In genomic region chr1:181676269-181676668, GRCh38 we compare ENCODE assay signal across 8 cellular contexts.
DNase-seq lines count a peak whose midpoint lies in the region; ATAC-seq and TF ChIP-seq lines count a peak whose summit lies in the region.

No MANE protein-coding gene starts in this region.

- no peaks in the 10 kb centered on the region for H3F3A ChIP-seq in OCI-LY1 (ENCODE audit: insufficient read depth, low read length)

- peak in 2 of 4 donors; percentile 39 to 43 for ATAC-seq in heart left ventricle
- no peak for ATAC-seq in right cardiac atrium
- ATAC-seq in HG03342 (IDR thresholded peaks at IDR 0.05; ENCODE audit: unreplicated experiment) = peak; percentile 67

- H3K4me1 ChIP-seq in heart left ventricle (no peaks in the 10 kb centered on the region), right cardiac atrium (ENCODE audit: control insufficient read depth, insufficient read depth, low read length) (no peaks in the 10 kb centered on the region), OCI-LY1 (ENCODE audit: insufficient read depth, low read length, severe bottlenecking) (no peaks in the 10 kb centered on the region), thyroid gland (no peaks in the 10 kb centered on the region)

- H2AFZ ChIP-seq in OCI-LY1 (ENCODE audit: low read length) = no peak overlapping the region

- H3K79me2 ChIP-seq in OCI-LY1 (ENCODE audit: insufficient read depth, low read length) = no peaks in the 10 kb centered on the region

- H4K20me1 ChIP-seq in OCI-LY1 (ENCODE audit: insufficient read depth, low read length) = no peaks in the 10 kb centered on the region

- H3K27ac ChIP-seq in heart left ventricle = no peak overlapping the region
- H3K27ac ChIP-seq in right cardiac atrium (ENCODE audit: low read length) = no peak overlapping the region
- no peak overlapping the region for H3K27ac ChIP-seq in OCI-LY1 (ENCODE audit: low read depth, low read length, poor library complexity, severe bottlenecking)
- H3K27ac ChIP-seq in thyroid gland = no peak overlapping the region

- H3K4me3 ChIP-seq in heart left ventricle (no peak overlapping the region), right cardiac atrium (ENCODE audit: low read length) (no peak overlapping the region), OCI-LY1 (ENCODE audit: low read depth, low read length, poor library complexity, severe bottlenecking) (no peak overlapping the region), thyroid gland (replicated peaks in 1 of 3) (no peak overlapping the region)

- no peaks in the 10 kb centered on the region for H3K4me1 Mint-ChIP-seq in activated T-helper 1 cell treated with anti-CD3 and anti-CD28 coated beads, Interleukin-12 subunit alpha, Interleukin-12 subunit beta, Interleukin-2, Interleukin-4 antibody, amounts not matched to agents 30 ng/mL and 10 ng/mL and 1 ng/mL, durations not matched to agents 14 hours and 24 hours and 36 hours (ENCODE audit: low read depth)

- no peaks in the 10 kb centered on the region for H3K9me2 ChIP-seq in OCI-LY1 (ENCODE audit: low read depth, low read length)

- H3K9me3 Mint-ChIP-seq in activated T-helper 1 cell treated with anti-CD3 and anti-CD28 coated beads, Interleukin-12 subunit alpha, Interleukin-12 subunit beta, Interleukin-2, Interleukin-4 antibody, amounts not matched to agents 30 ng/mL and 10 ng/mL and 1 ng/mL, durations not matched to agents 14 hours and 24 hours and 36 hours = no peaks in the 10 kb centered on the region

- H3K27me3 ChIP-seq in heart left ventricle (peaks cover 0 to 42% (median 7%) of the 10 kb centered on the region in 9 donors), right cardiac atrium (ENCODE audit: control insufficient read depth, insufficient read depth) (peaks cover 3% of the 10 kb centered on the region), OCI-LY1 (ENCODE audit: insufficient read depth, low read length) (no peaks in the 10 kb centered on the region), thyroid gland (no peaks in the 10 kb centered on the region)

- H3K36me3 ChIP-seq in heart left ventricle (no peaks in the 10 kb centered on the region), OCI-LY1 (ENCODE audit: insufficient read depth, low read length) (no peaks in the 10 kb centered on the region), thyroid gland (no peaks in the 10 kb centered on the region)

- no peaks in the 10 kb centered on the region for H3K36me3 Mint-ChIP-seq in activated T-helper 1 cell treated with anti-CD3 and anti-CD28 coated beads, Interleukin-12 subunit alpha, Interleukin-12 subunit beta, Interleukin-2, Interleukin-4 antibody, amounts not matched to agents 30 ng/mL and 10 ng/mL and 1 ng/mL, durations not matched to agents 14 hours and 24 hours and 36 hours (ENCODE audit: low read depth)

- intact Hi-C loops in heart left ventricle (cut with DNase I) (loop anchor here (1.0 to 5.0 kb wide), 4 partner anchors 194 to 199 kb away; partner anchors contain the start of gene CACNA1E (in 1 of the 10)), right cardiac atrium (cut with DNase I) (loop anchor here in 2 of 4 donors (5.0 to 10.0 kb wide), 2 partner anchors 199 to 201 kb away; no protein-coding TSS in a partner anchor), thyroid gland (cut with DNase I) (loop anchor here (10.0 kb wide), 1 partner anchor 201 kb away; no protein-coding TSS in a partner anchor)
- intact Hi-C loops in activated T-helper 1 cell treated with anti-CD3 and anti-CD28 coated beads, Interleukin-12 subunit alpha, Interleukin-12 subunit beta, Interleukin-2, Interleukin-4 antibody, amounts not matched to agents 30 ng/mL and 10 ng/mL and 1 ng/mL, durations not matched to agents 14 hours and 24 hours and 36 hours (cut with micrococcal nuclease) = loop anchor here (1.0 kb wide), 1 partner anchor 197 kb away; no protein-coding TSS in a partner anchor

- TF ChIP-seq POLR2A in heart left ventricle (IDR thresholded peaks at IDR 0.05) (no peak), thyroid gland (IDR thresholded peaks at IDR 0.05) (no peak)

- DNase-seq in heart left ventricle = peak in 1 of 5 donors; percentile 9
- DNase-seq in right cardiac atrium = no peak
- DNase-seq in germinal center (ENCODE audit: low spot score) = peak; percentile 45
- DNase-seq in thyroid gland = peak; percentile 33 to 36
- no peak for DNase-seq in activated T-helper 1 cell treated with anti-CD3 and anti-CD28 coated beads, Interleukin-12 subunit alpha, Interleukin-12 subunit beta, Interleukin-2, Interleukin-4 antibody, amounts not matched to agents 30 ng/mL and 10 ng/mL and 1 ng/mL, durations not matched to agents 14 hours and 24 hours and 36 hours (ENCODE audit: low spot score)
- DNase-seq in effector CD4-positive, alpha-beta T cell = no peak

- TF ChIP-seq CTCF in heart left ventricle (IDR thresholded peaks at IDR 0.05) = peak in 9 of 12 donors; percentile 11 to 47 (median 31)
- TF ChIP-seq CTCF in OCI-LY1 (IDR thresholded peaks at IDR 0.05; ENCODE audit: low read length) = peak; percentile 48
- peak in 3 of 6 experiments; percentile 41 to 50 (median 50) for TF ChIP-seq CTCF in thyroid gland (IDR thresholded peaks at IDR 0.05)

- WGBS in heart left ventricle, 4 donors = 34 to 37% (median 35%) methylated on average over 6 of the region's 6 CpGs
- WGBS in right cardiac atrium = 34% methylated on average over 6 of the region's 6 CpGs
- 40 to 48% methylated on average over 6 of the region's 6 CpGs for WGBS in thyroid gland, 2 donors

- no peak overlapping the region for H3K4me3 Mint-ChIP-seq in activated T-helper 1 cell treated with anti-CD3 and anti-CD28 coated beads, Interleukin-12 subunit alpha, Interleukin-12 subunit beta, Interleukin-2, Interleukin-4 antibody, amounts not matched to agents 30 ng/mL and 10 ng/mL and 1 ng/mL, durations not matched to agents 14 hours and 24 hours and 36 hours

- H3K27me3 Mint-ChIP-seq in activated T-helper 1 cell treated with anti-CD3 and anti-CD28 coated beads, Interleukin-12 subunit alpha, Interleukin-12 subunit beta, Interleukin-2, Interleukin-4 antibody, amounts not matched to agents 30 ng/mL and 10 ng/mL and 1 ng/mL, durations not matched to agents 14 hours and 24 hours and 36 hours (ENCODE audit: insufficient read depth) = no peaks in the 10 kb centered on the region

- H3K27ac Mint-ChIP-seq in activated T-helper 1 cell treated with anti-CD3 and anti-CD28 coated beads, Interleukin-12 subunit alpha, Interleukin-12 subunit beta, Interleukin-2, Interleukin-4 antibody, amounts not matched to agents 30 ng/mL and 10 ng/mL and 1 ng/mL, durations not matched to agents 14 hours and 24 hours and 36 hours = no peak overlapping the region

- H3K9me3 ChIP-seq in heart left ventricle = peaks cover 0 to 5% (median 0%) of the 10 kb centered on the region in 12 donors
- H3K9me3 ChIP-seq in right cardiac atrium (ENCODE audit: control insufficient read depth, low read length) = no peaks in the 10 kb centered on the region
- no peaks in the 10 kb centered on the region for H3K9me3 ChIP-seq in OCI-LY1 (ENCODE audit: low read length)
- H3K9me3 ChIP-seq in thyroid gland = no peaks in the 10 kb centered on the region

- no peak overlapping the region for H3K4me2 ChIP-seq in OCI-LY1 (ENCODE audit: low read length)

- no peak overlapping the region for H3K9ac ChIP-seq in OCI-LY1 (ENCODE audit: low read length)

Comparison
In these comparisons a context has a peak if more than half of its experiments do, and no peak if none do; other contexts are left out.
1. DNase-seq: peak in germinal center (single experiment) and thyroid gland (2 of 2); none in right cardiac atrium (0 of 3), activated T-helper 1 cell treated with anti-CD3 and anti-CD28 coated beads, Interleukin-12 subunit alpha, Interleukin-12 subunit beta, Interleukin-2, Interleukin-4 antibody, amounts not matched to agents 30 ng/mL and 10 ng/mL and 1 ng/mL, durations not matched to agents 14 hours and 24 hours and 36 hours (single experiment) and effector CD4-positive, alpha-beta T cell (single experiment).